Comparison of ENCODE assay signal across 1 cellular context in the genomic region with DNA sequence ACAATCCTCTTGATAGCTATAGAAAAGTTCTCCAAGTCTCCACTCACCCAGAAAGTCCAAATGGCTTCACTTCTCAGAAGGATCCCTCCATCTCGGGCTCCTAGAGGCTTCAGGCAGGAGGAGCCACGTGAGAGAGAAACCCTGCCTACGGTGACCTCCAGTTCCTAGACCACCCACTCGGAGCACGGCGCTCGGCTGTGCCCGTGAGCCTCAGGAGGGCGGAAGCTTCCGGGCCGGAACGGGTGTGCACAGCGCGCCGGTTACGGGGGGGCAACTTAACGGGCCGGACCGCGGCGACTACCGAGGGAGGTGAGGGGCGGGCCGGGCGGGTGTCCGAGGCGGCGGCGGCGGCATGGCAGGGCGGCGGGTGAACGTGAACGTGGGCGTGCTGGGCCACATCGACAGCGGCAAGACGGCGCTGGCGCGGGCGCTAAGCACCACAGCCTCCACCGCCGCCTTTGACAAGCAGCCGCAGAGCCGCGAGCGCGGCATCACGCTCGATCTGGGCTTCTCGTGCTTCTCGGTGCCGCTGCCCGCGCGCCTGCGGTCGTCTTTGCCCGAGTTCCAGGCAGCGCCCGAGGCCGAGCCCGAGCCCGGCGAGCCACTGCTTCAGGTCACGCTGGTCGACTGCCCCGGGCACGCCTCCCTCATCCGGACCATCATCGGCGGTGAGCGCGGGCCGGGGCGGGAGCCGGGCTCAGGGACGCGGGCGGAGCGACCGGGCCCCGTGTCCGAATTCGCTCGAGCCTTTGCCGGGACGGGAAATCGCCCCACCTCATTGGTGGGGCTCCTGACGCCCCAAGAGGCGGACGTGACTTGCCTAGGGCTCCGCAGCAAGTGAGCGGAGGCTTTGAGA.
TF ChIP-seq lines count a peak whose summit lies in the region.

EEFSEC (plus strand) TSS at position 326 of the 856 bp plus-strand sequence; CDS start at position 353, 27 bp downstream.

TF ChIP-seq in WTC11, 78 proteins besides CTCF, POLR2A, EP300 and RAD21 (continued from another document):
- no peak for TF ChIP-seq ZNF425 (CRISPR knock-in tag; conservative IDR thresholded peaks at IDR 0.05)
- TF ChIP-seq NFYB (CRISPR knock-in tag; conservative IDR thresholded peaks at IDR 0.05; ENCODE audit: low read depth): peak; percentile 61
- TF ChIP-seq E2F1 (CRISPR knock-in tag; IDR thresholded peaks at IDR 0.05): peak; percentile 43; the same call in 1 of the 2 replicates
